In the genomic region with DNA sequence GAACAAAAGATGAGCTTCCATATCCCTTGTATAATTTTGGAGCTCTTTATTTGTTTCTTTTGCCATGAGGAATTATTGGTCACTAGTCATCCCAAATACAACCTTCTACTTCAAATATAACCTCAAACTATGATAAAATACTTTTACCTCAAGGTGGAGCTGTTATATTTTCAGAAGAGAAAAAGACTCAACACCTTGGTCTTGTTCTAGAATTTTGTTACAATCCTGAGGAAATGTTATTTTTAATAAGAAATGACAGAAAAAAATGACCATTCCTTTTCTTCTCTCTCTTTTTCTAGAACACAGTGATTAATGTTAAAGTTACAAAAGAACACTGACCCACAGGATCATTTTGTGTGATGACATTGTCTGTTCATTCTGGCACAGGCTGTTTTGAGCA, we compare ENCODE assay signal across 13 cellular contexts.
A peak's percentile ranks its signal among the peaks of the same experiment; 100 is the strongest.
DNase-seq lines count a peak whose midpoint lies in the region; FAIRE-seq and TF ChIP-seq lines count a peak whose summit lies in the region.
"Had no signal": no experiment of that assay in that cellular context is flagged by ENCODE, and none has a peak within 500 bp of the region (broad histone marks: within the 10 kb centered on the region; RNA-seq: fewer than 3 reads in every experiment).

No MANE protein-coding gene starts in this region.

- CTCF ChIA-PET in CD8-positive, alpha-beta memory T cell (lab: Charles Lee) = no interaction called here

- no peak overlapping the region for H3K4me3 Mint-ChIP-seq in neural crest cell
- no peak overlapping the region for H3K4me3 Mint-ChIP-seq in CD8-positive, alpha-beta memory T cell
- H3K4me3 Mint-ChIP-seq: activated naive CD4-positive, alpha-beta T cell treated with anti-CD3 and anti-CD28 coated beads, Interleukin-2, amount 50 U/mL, for 24 hours; IgD-negative memory B cell had no signal

- no peak overlapping the region for H3K4me3 ChIP-seq in KMS-11 (IDR thresholded peaks at IDR 0.05; ENCODE audit: insufficient read depth, low read depth, low read length)
- no peak overlapping the region for H3K4me3 ChIP-seq in CD8-positive, alpha-beta memory T cell (ENCODE audit: low read length)
- H3K4me3 ChIP-seq: testis had no signal

- DNase-seq in NCI-H1417 (lab: John Stamatoyannopoulos, UW) (peak in 2 of 3 experiments; percentile 12 to 69), NCI-H1417 treated with DMSO at 0.1 percent for 48 hours (lab: John Stamatoyannopoulos, UW) (no peak), neural crest cell (ENCODE audit: low read depth, low spot score) (no peak), anterior cingulate cortex (lab: John Stamatoyannopoulos, UW) (no peak), NCI-H1105 treated with DMSO at 0.1 percent for 48 hours (lab: John Stamatoyannopoulos, UW) (no peak)
- no peak for DNase-seq in CD8-positive, alpha-beta memory T cell
- DNase-seq: activated CD4-positive, alpha-beta T cell treated with anti-CD3 and anti-CD28 coated beads for 4 hours; nucleus accumbens; testis had no signal

- H3K36me3 ChIP-seq in KMS-11 (ENCODE audit: insufficient read depth) = no peaks in the 10 kb centered on the region
- H3K36me3 ChIP-seq in CD8-positive, alpha-beta memory T cell (ENCODE audit: insufficient read depth, low read length) = no peaks in the 10 kb centered on the region

- no peaks in the 10 kb centered on the region for H3K9me3 Mint-ChIP-seq in neural crest cell
- peaks cover 0 to 4% (median 2%) of the 10 kb centered on the region in 5 donors for H3K9me3 Mint-ChIP-seq in CD8-positive, alpha-beta memory T cell
- H3K9me3 Mint-ChIP-seq: activated naive CD4-positive, alpha-beta T cell treated with anti-CD3 and anti-CD28 coated beads, Interleukin-2, amount 50 U/mL, for 24 hours had no signal

- H3K9ac ChIP-seq in KMS-11 = no peak overlapping the region

- no peak overlapping the region for H3K27ac Mint-ChIP-seq in neural crest cell (ENCODE audit: unreplicated experiment)
- no peak overlapping the region for H3K27ac Mint-ChIP-seq in CD8-positive, alpha-beta memory T cell
- H3K27ac Mint-ChIP-seq: activated naive CD4-positive, alpha-beta T cell treated with anti-CD3 and anti-CD28 coated beads, Interleukin-2, amount 50 U/mL, for 24 hours; IgD-negative memory B cell had no signal

- H3K4me2 ChIP-seq in KMS-11 = no peak overlapping the region

- peak; percentile 43; the same call in 1 of the 2 replicates for TF ChIP-seq CTCF in KMS-11 (conservative IDR thresholded peaks at IDR 0.05; ENCODE audit: low read depth, low read length)
- peak; percentile 48 for TF ChIP-seq CTCF in neural crest cell (conservative IDR thresholded peaks at IDR 0.05)

- no peak overlapping the region for H2AFZ ChIP-seq in KMS-11 (ENCODE audit: low read depth)

- peak; percentile 97 for FAIRE-seq in TTC549 (lab: Jason Lieb, UNC)

- H3K4me1 ChIP-seq in KMS-11 (ENCODE audit: low read depth, poor library complexity, severe bottlenecking) = no peaks in the 10 kb centered on the region
- no peaks in the 10 kb centered on the region for H3K4me1 ChIP-seq in CD8-positive, alpha-beta memory T cell (ENCODE audit: insufficient read depth, low read length)
- H3K4me1 ChIP-seq: testis had no signal

- no peaks in the 10 kb centered on the region for H3K79me2 ChIP-seq in KMS-11 (ENCODE audit: insufficient read depth, low read depth)

- no peaks in the 10 kb centered on the region for H3K4me1 Mint-ChIP-seq in neural crest cell
- no peaks in the 10 kb centered on the region for H3K4me1 Mint-ChIP-seq in CD8-positive, alpha-beta memory T cell
- H3K4me1 Mint-ChIP-seq: activated naive CD4-positive, alpha-beta T cell treated with anti-CD3 and anti-CD28 coated beads, Interleukin-2, amount 50 U/mL, for 24 hours; IgD-negative memory B cell had no signal

- POLR2A ChIA-PET in CD8-positive, alpha-beta memory T cell (lab: Charles Lee) = no interaction called here

- no peaks in the 10 kb centered on the region for H3K9me3 ChIP-seq in CD8-positive, alpha-beta memory T cell (ENCODE audit: low read length)
- H3K9me3 ChIP-seq: testis had no signal

- H3K27me3 ChIP-seq in KMS-11 (ENCODE audit: insufficient read depth, low read depth) = no peaks in the 10 kb centered on the region
- no peaks in the 10 kb centered on the region for H3K27me3 ChIP-seq in CD8-positive, alpha-beta memory T cell (ENCODE audit: insufficient read depth, low read length, poor library complexity, severe bottlenecking)
- H3K27me3 ChIP-seq: testis had no signal

- H3K27ac ChIP-seq in KMS-11 = no peak overlapping the region
- no peak overlapping the region for H3K27ac ChIP-seq in CD8-positive, alpha-beta memory T cell (ENCODE audit: low read depth, low read length)
- H3K27ac ChIP-seq: testis had no signal

- no peaks in the 10 kb centered on the region for H3K36me3 Mint-ChIP-seq in neural crest cell (ENCODE audit: low read depth)
- H3K36me3 Mint-ChIP-seq in CD8-positive, alpha-beta memory T cell = no peaks in the 10 kb centered on the region
- H3K36me3 Mint-ChIP-seq: activated naive CD4-positive, alpha-beta T cell treated with anti-CD3 and anti-CD28 coated beads, Interleukin-2, amount 50 U/mL, for 24 hours; IgD-negative memory B cell had no signal

- H4K20me1 ChIP-seq in KMS-11 (ENCODE audit: insufficient read depth) = no peaks in the 10 kb centered on the region

- H3K27me3 Mint-ChIP-seq in neural crest cell (ENCODE audit: low read depth) = no peaks in the 10 kb centered on the region
- no peaks in the 10 kb centered on the region for H3K27me3 Mint-ChIP-seq in CD8-positive, alpha-beta memory T cell
- H3K27me3 Mint-ChIP-seq: activated naive CD4-positive, alpha-beta T cell treated with anti-CD3 and anti-CD28 coated beads, Interleukin-2, amount 50 U/mL, for 24 hours; IgD-negative memory B cell had no signal

Comparison
In these comparisons a context has a peak if more than half of its experiments do, and no peak if none do; other contexts are left out.
1. DNase-seq: peak in NCI-H1417 (2 of 3); none in NCI-H1417 treated with DMSO at 0.1 percent for 48 hours (single experiment), neural crest cell (single experiment), CD8-positive, alpha-beta memory T cell (0 of 5), anterior cingulate cortex (0 of 58) and NCI-H1105 treated with DMSO at 0.1 percent for 48 hours (single experiment).